Comparison of ENCODE assay signal across 8 cellular contexts in genomic region chr12:71438670-71439361, GRCh38. TPM values are rescaled to one million over a fixed set of nuclear protein-coding genes. Genes with fewer than 3 reads are reported as not detected.
DNase-seq lines count a peak whose midpoint lies in the region; ATAC-seq, FAIRE-seq and TF ChIP-seq lines count a peak whose summit lies in the region.

No MANE protein-coding gene starts in this region.

- TF ChIP-seq POLR2A in gastroesophageal sphincter (IDR thresholded peaks at IDR 0.05): no peak

- POLR2A ChIA-PET in OCI-LY7 (lab: Charles Lee): interaction anchor here (0.7 kb wide), 1 partner anchor 410 kb away, joined by 3 read pairs; no protein-coding TSS in a partner anchor

- H4K20me1 ChIP-seq in OCI-LY7 (ENCODE audit: insufficient read depth, low read length): no peaks in the 10 kb centered on the region

- no peak for TF ChIP-seq EP300 in gastroesophageal sphincter (IDR thresholded peaks at IDR 0.05)

- no peak for FAIRE-seq in kidney (lab: Jason Lieb, UNC)

- 0 to 2% methylated on average over 15 to 17 of the region's 17 CpGs for WGBS in gastroesophageal sphincter (ENCODE audit: low coverage in 1 of 2), 2 donors

- H2AFZ ChIP-seq in OCI-LY7 (ENCODE audit: low read length): no peak overlapping the region

- no peak overlapping the region for H3K4me2 ChIP-seq in OCI-LY7 (ENCODE audit: low read length)

- no peaks in the 10 kb centered on the region for H3K79me2 ChIP-seq in OCI-LY7 (ENCODE audit: insufficient read depth, low read depth, low read length)

- no peak for TF ChIP-seq CTCF in choroid plexus epithelial cell (conservative IDR thresholded peaks at IDR 0.05; ENCODE audit: low read depth, low read length)
- TF ChIP-seq CTCF in gastroesophageal sphincter (IDR thresholded peaks at IDR 0.05): no peak
- TF ChIP-seq CTCF in kidney (IDR thresholded peaks at IDR 0.05; ENCODE audit: borderline replicate concordance, extremely low read depth, insufficient read depth): no peak
- TF ChIP-seq CTCF in OCI-LY7 (conservative IDR thresholded peaks at IDR 0.05; ENCODE audit: low read length): no peak

- H3K27ac ChIP-seq in muscle layer of colon (ENCODE audit: low read depth, low read length) (no peak overlapping the region), gastroesophageal sphincter (no peak overlapping the region), kidney (ENCODE audit: low read depth in 2 of 2, low read length in 2 of 2) (no peak overlapping the region), OCI-LY7 (ENCODE audit: low read depth, low read length, poor library complexity, severe bottlenecking) (no peak overlapping the region)

- H3K9me3 ChIP-seq in muscle layer of colon (ENCODE audit: low read length) (no peaks in the 10 kb centered on the region), gastroesophageal sphincter (peaks cover 0 to 17% (median 0%) of the 10 kb centered on the region in 3 donors), kidney (ENCODE audit: control insufficient read depth in 1 of 2, low read length in 2 of 2) (peaks cover 2 to 9% of the 10 kb centered on the region in 2 donors), OCI-LY7 (ENCODE audit: low read length) (0 out of 2 replicates have a peak, but pooled peaks cover 4% of the 10 kb centered on the region)

- peaks cover 7% of the 10 kb centered on the region for H3K4me1 ChIP-seq in muscle layer of colon (ENCODE audit: insufficient read depth, low read length)
- peaks cover 0 to 26% (median 0%) of the 10 kb centered on the region in 3 donors for H3K4me1 ChIP-seq in gastroesophageal sphincter
- peaks cover 3 to 8% of the 10 kb centered on the region in 2 donors for H3K4me1 ChIP-seq in kidney (ENCODE audit: control insufficient read depth in 1 of 2, insufficient read depth in 1 of 2, low read depth in 1 of 2, low read length in 2 of 2)
- no peaks in the 10 kb centered on the region for H3K4me1 ChIP-seq in OCI-LY7 (ENCODE audit: insufficient read depth, low read length, poor library complexity, severe bottlenecking)

- no TSS peak for BruUV-seq in OCI-LY7 (replicated peaks; lab: Mats Ljungman, UMichigan)

- no peaks in the 10 kb centered on the region for H3K36me3 ChIP-seq in muscle layer of colon (ENCODE audit: insufficient read depth, low read length)
- no peaks in the 10 kb centered on the region for H3K36me3 ChIP-seq in gastroesophageal sphincter
- H3K36me3 ChIP-seq in kidney (ENCODE audit: control insufficient read depth in 1 of 2, insufficient read depth in 2 of 2, low read length in 2 of 2): no peaks in the 10 kb centered on the region
- H3K36me3 ChIP-seq in OCI-LY7 (ENCODE audit: insufficient read depth, low read length): no peaks in the 10 kb centered on the region

- intact Hi-C loops in kidney (cut with DNase I): no loop called here
- intact Hi-C loops in OCI-LY7 (cut with micrococcal nuclease; ENCODE audit: unreplicated experiment): no loop called here

- H3K9ac ChIP-seq in muscle layer of colon (ENCODE audit: low read length) (no peak overlapping the region), kidney (ENCODE audit: low read length in 2 of 2) (no peak overlapping the region)

- CTCF ChIA-PET in OCI-LY7 (lab: Charles Lee; ENCODE audit: unreplicated experiment): no interaction called here

- peak; percentile 35 for DNase-seq in COLO668 (lab: John Stamatoyannopoulos, UW; ENCODE audit: unreplicated experiment)
- DNase-seq in M059J (ENCODE audit: low read depth): peak; percentile 45
- peak; percentile 25 for DNase-seq in choroid plexus epithelial cell (ENCODE audit: low read depth)
- no peak for DNase-seq in DMS79 treated with DMSO at 0.1 percent for 48 hours (lab: John Stamatoyannopoulos, UW)
- no peak for DNase-seq in kidney
- DNase-seq in OCI-LY7 (ENCODE audit: low spot score): no peak

- no peaks in the 10 kb centered on the region for H3K9me2 ChIP-seq in OCI-LY7 (ENCODE audit: insufficient read depth, low read length)

- ATAC-seq in gastroesophageal sphincter: no peak

- H3K4me3 ChIP-seq in choroid plexus epithelial cell (ENCODE audit: low read depth, low read length) (no peak overlapping the region), muscle layer of colon (ENCODE audit: low read depth in 1 of 2, low read length in 2 of 2) (peak overlapping the region; percentile 14 to 32), gastroesophageal sphincter (peak overlapping the region in 1 of 2 donors; percentile 48), kidney (ENCODE audit: low read length in 2 of 2) (peak overlapping the region in 1 of 2 donors; percentile 41), OCI-LY7 (ENCODE audit: low read depth, low read length, poor library complexity, severe bottlenecking) (no peak overlapping the region)

- peaks cover 12 to 39% of the 10 kb centered on the region in 2 donors for H3K27me3 ChIP-seq in muscle layer of colon (ENCODE audit: control insufficient read depth in 1 of 2, insufficient read depth in 2 of 2, low read length in 2 of 2)
- peaks cover 63% of the 10 kb centered on the region for H3K27me3 ChIP-seq in gastroesophageal sphincter

RNA-seq across cellular contexts. Expression of gene LGR5, which starts 0.8 kb away (rescaled TPM):
- 0.07 and 0.49 TPM in 2 replicates for total RNA-seq in M059J (2014; rRNA removed; shearing (Covaris generic))
- total RNA-seq in gastroesophageal sphincter (under 1 TPM in 3 of 4 donors, not detected in 1; 0.12 to 0.47 (median 0.40) TPM), kidney (0.19 TPM), OCI-LY7 (2022) (0.51 TPM in 1 of 2 replicates, not detected in the other)
- polyA plus RNA-seq in kidney (ENCODE audit: insufficient read depth, low read depth, low replicate concordance): not detected
- not detected in 2 replicates for total RNA-seq in OCI-LY7 (2014; rRNA removed; shearing (Covaris generic))

Comparison
In these comparisons a context has a peak if more than half of its experiments do, and no peak if none do; other contexts are left out.
1. DNase-seq: peak in COLO668 (single experiment), M059J (single experiment) and choroid plexus epithelial cell (single experiment); none in DMS79 treated with DMSO at 0.1 percent for 48 hours (single experiment), kidney (single experiment) and OCI-LY7 (single experiment).
2. H3K4me3 ChIP-seq: peak in muscle layer of colon (2 of 2); none in choroid plexus epithelial cell (single experiment) and OCI-LY7 (single experiment).